ENCODE assay signal across 8 cellular contexts in the genomic region with DNA sequence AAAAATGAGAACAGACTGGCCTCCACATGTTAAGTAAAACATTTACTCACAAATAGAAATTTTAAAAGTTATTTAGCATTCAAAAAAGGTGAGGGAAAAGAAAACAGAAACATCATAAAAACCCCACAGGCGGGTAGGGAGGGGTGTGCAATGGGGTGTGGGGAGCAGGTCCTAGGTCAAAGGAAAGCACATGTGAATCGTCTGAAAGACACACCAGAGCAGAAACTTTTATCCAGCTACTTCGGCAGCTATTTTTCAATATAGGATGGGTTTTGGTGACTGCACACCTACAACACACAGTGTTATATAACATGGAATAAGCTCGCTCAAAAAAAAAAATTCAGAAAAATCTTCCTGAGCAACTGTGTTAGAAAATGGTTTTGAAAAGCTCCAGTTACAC. TPM values are rescaled to one million over a fixed set of nuclear protein-coding genes. Genes with fewer than 3 reads are reported as not detected.
DNase-seq lines count a peak whose midpoint lies in the region; ATAC-seq and TF ChIP-seq lines count a peak whose summit lies in the region.

No MANE protein-coding gene starts in this region.

- peaks cover 41% of the 10 kb centered on the region for H3K4me1 Mint-ChIP-seq in CD14-positive monocyte
- H3K4me1 Mint-ChIP-seq in central memory CD8-positive, alpha-beta T cell, result peaks cover 40% of the 10 kb centered on the region

- H3K4me3 Mint-ChIP-seq in CD14-positive monocyte, result peak overlapping the region; percentile 85 to 93
- peak overlapping the region; percentile 83 for H3K4me3 Mint-ChIP-seq in central memory CD8-positive, alpha-beta T cell

- H3K9me3 ChIP-seq in MG63, result no peaks in the 10 kb centered on the region
- no peaks in the 10 kb centered on the region for H3K9me3 ChIP-seq in muscle layer of colon (ENCODE audit: low read length)

- DNase-seq in CD14-positive monocyte (ENCODE audit: low spot score) (no peak), MG63 (no peak), NCI-H510A treated with DMSO at 0.1 percent for 48 hours (lab: John Stamatoyannopoulos, UW) (no peak), NCI-H82 (lab: John Stamatoyannopoulos, UW) (no peak), NCI-H187 (lab: John Stamatoyannopoulos, UW) (no peak)
- DNase-seq in central memory CD8-positive, alpha-beta T cell (ENCODE audit: low spot score in 2 of 2), result no peak

- peaks cover 0 to 3% (median 2%) of the 10 kb centered on the region in 3 donors for H3K27me3 Mint-ChIP-seq in CD14-positive monocyte (ENCODE audit: low read depth in 3 of 3)
- no peaks in the 10 kb centered on the region for H3K27me3 Mint-ChIP-seq in central memory CD8-positive, alpha-beta T cell

- H3K36me3 ChIP-seq in MG63 (peaks cover 9% of the 10 kb centered on the region), muscle layer of colon (ENCODE audit: insufficient read depth, low read length) (peaks cover 2% of the 10 kb centered on the region)

- H3K4me3 ChIP-seq in MG63, result peak overlapping the region; percentile 85
- peak overlapping the region; percentile 33 to 77 for H3K4me3 ChIP-seq in muscle layer of colon (ENCODE audit: low read depth in 1 of 2, low read length in 2 of 2)

- H3K27ac Mint-ChIP-seq in CD14-positive monocyte, result peak overlapping the region; percentile 92 to 98 (median 94)
- peak overlapping the region; percentile 93 for H3K27ac Mint-ChIP-seq in central memory CD8-positive, alpha-beta T cell (ENCODE audit: low read depth)

- ATAC-seq in central memory CD8-positive, alpha-beta T cell (replicated peaks; ENCODE audit: extremely low read depth, poor library complexity, severe bottlenecking), result no peak
- ATAC-seq in HG03095 (IDR thresholded peaks at IDR 0.05; ENCODE audit: unreplicated experiment), result no peak

- no peak for TF ChIP-seq CTCF in CD14-positive monocyte (IDR thresholded peaks at IDR 0.05)

- H3K9ac ChIP-seq in muscle layer of colon (ENCODE audit: low read length), result peak overlapping the region; percentile 12

- H3K36me3 Mint-ChIP-seq in CD14-positive monocyte, result peaks cover 9 to 11% of the 10 kb centered on the region in 2 donors
- peaks cover 16% of the 10 kb centered on the region for H3K36me3 Mint-ChIP-seq in central memory CD8-positive, alpha-beta T cell (ENCODE audit: insufficient read depth)

- H3K27me3 ChIP-seq in MG63 (no peaks in the 10 kb centered on the region), muscle layer of colon (ENCODE audit: control insufficient read depth in 1 of 2, insufficient read depth in 2 of 2, low read length in 2 of 2) (no peaks in the 10 kb centered on the region)

- intact Hi-C loops in CD14-positive monocyte (cut with micrococcal nuclease), result no loop called here

- H3K9me3 Mint-ChIP-seq in CD14-positive monocyte, result no peaks in the 10 kb centered on the region
- H3K9me3 Mint-ChIP-seq in central memory CD8-positive, alpha-beta T cell, result no peaks in the 10 kb centered on the region

- H3K27ac ChIP-seq in muscle layer of colon (ENCODE audit: low read depth, low read length), result peak overlapping the region; percentile 73

- peaks cover 22% of the 10 kb centered on the region for H3K4me1 ChIP-seq in muscle layer of colon (ENCODE audit: insufficient read depth, low read length)

RNA-seq across cellular contexts. Expression of a gene that starts 1.6 kb away (rescaled TPM):
- 1 to 10 TPM; 7.5 to 9.0 TPM for polyA plus RNA-seq in CD14-positive monocyte
- total RNA-seq in MG63 (2014; rRNA removed; shearing (Covaris generic); ENCODE audit: low replicate concordance), result 5.2 and 21.9 TPM in 2 replicates
